Comparison of ENCODE assay signal across 10 cellular contexts in genomic region chr2:197130318-197130717, GRCh38.
DNase-seq lines count a peak whose midpoint lies in the region; ATAC-seq and TF ChIP-seq lines count a peak whose summit lies in the region.
"Had no signal": no experiment of that assay in that cellular context is flagged by ENCODE, and none has a peak within 500 bp of the region (broad histone marks: within the 10 kb centered on the region; RNA-seq: fewer than 3 reads in every experiment).

No MANE protein-coding gene starts in this region.

- no peaks in the 10 kb centered on the region for H3K79me2 ChIP-seq in smooth muscle cell (ENCODE audit: low read depth)

- peak overlapping the region; percentile 52 for H3K4me2 ChIP-seq in smooth muscle cell

- ATAC-seq in GM19035 (IDR thresholded peaks at IDR 0.05; ENCODE audit: unreplicated experiment) (peak; percentile 79), HG02642 (IDR thresholded peaks at IDR 0.05; ENCODE audit: poor library complexity, unreplicated experiment) (peak; percentile 76), SK-N-SH treated with all-trans-retinoic acid at 6 μM for 48 hours (no peak), left colon (no peak), left lung (no peak)
- ATAC-seq: HCT116, Right ventricle myocardium inferior had no signal

- no peaks in the 10 kb centered on the region for H3K4me1 ChIP-seq in smooth muscle cell (ENCODE audit: low read depth)
- H3K4me1 ChIP-seq in left lung = no peaks in the 10 kb centered on the region

- H4K20me1 ChIP-seq in smooth muscle cell (ENCODE audit: low read depth) = no peaks in the 10 kb centered on the region

- no peak overlapping the region for H2AFZ ChIP-seq in smooth muscle cell (ENCODE audit: low read depth)

- H3K9ac ChIP-seq in smooth muscle cell (ENCODE audit: low read depth) = no peak overlapping the region

- WGBS in smooth muscle cell (ENCODE audit: low lambda C conversion rate) = 51% methylated on average over 6 of the region's 6 CpGs

- H3K27me3 ChIP-seq in smooth muscle cell (ENCODE audit: low read depth) (no peaks in the 10 kb centered on the region), left lung (no peaks in the 10 kb centered on the region)

- H3K4me3 ChIP-seq in smooth muscle cell (no peak overlapping the region), left lung (no peak overlapping the region)

- H3F3A ChIP-seq in smooth muscle cell (ENCODE audit: low read depth) = no peaks in the 10 kb centered on the region

- DNase-seq in MV-4-11 (lab: John Stamatoyannopoulos, UW) (peak; percentile 30), smooth muscle cell (lab: John Stamatoyannopoulos, UW; ENCODE audit: unreplicated experiment) (no peak), left colon (no peak), left lung (no peak)
- DNase-seq: stimulated activated CD4-positive, alpha-beta T cell treated with anti-CD3 and anti-CD28 coated beads, Interleukin-4, amount 100 ng/mL, for 24 hours had no signal

- TF ChIP-seq CTCF in smooth muscle cell (IDR thresholded peaks at IDR 0.05; ENCODE audit: borderline replicate concordance, insufficient read depth, poor library complexity, severe bottlenecking) (no peak), left lung (IDR thresholded peaks at IDR 0.05) (no peak)

- intact Hi-C loops in left colon (cut with DNase I, micrococcal nuclease) (no loop called here), left lung (cut with DNase I) (no loop called here)

- H3K36me3 ChIP-seq in smooth muscle cell (ENCODE audit: low read depth) = no peaks in the 10 kb centered on the region
- H3K36me3 ChIP-seq in left lung = peaks cover 0 to 5% of the 10 kb centered on the region in 2 donors

- peak overlapping the region; percentile 45 for H3K27ac ChIP-seq in smooth muscle cell (ENCODE audit: low read depth)
- H3K27ac ChIP-seq in left lung = no peak overlapping the region

- H3K9me3 ChIP-seq in smooth muscle cell (replicated peaks; ENCODE audit: low read depth) (no peaks in the 10 kb centered on the region), left lung (no peaks in the 10 kb centered on the region)

TF ChIP-seq in SK-N-SH treated with all-trans-retinoic acid at 6 μM for 48 hours, 23 proteins besides CTCF, POLR2A, EP300 and RAD21:
- TF ChIP-seq ZNF565 (CRISPR knock-in tag; conservative IDR thresholded peaks at IDR 0.05; ENCODE audit: low read depth) = no peak
- no peak for TF ChIP-seq ISL1 (CRISPR knock-in tag; IDR thresholded peaks at IDR 0.05)
- TF ChIP-seq TOX (CRISPR knock-in tag; IDR thresholded peaks at IDR 0.05; ENCODE audit: borderline replicate concordance) = no peak
- no peak for TF ChIP-seq TSHZ2 (CRISPR knock-in tag; IDR thresholded peaks at IDR 0.05)
- no peak for TF ChIP-seq TCF4 (CRISPR knock-in tag; IDR thresholded peaks at IDR 0.05; ENCODE audit: borderline replicate concordance)
- no peak for TF ChIP-seq CSDC2 (CRISPR knock-in tag; IDR thresholded peaks at IDR 0.05)
- TF ChIP-seq PATZ1 (CRISPR knock-in tag; IDR thresholded peaks at IDR 0.05; ENCODE audit: borderline replicate concordance) = no peak
- no peak for TF ChIP-seq ESRRG (CRISPR knock-in tag; IDR thresholded peaks at IDR 0.05)
- TF ChIP-seq POU6F1 (CRISPR knock-in tag; IDR thresholded peaks at IDR 0.05; ENCODE audit: borderline replicate concordance, low read depth) = no peak
- TF ChIP-seq ZNF70 (CRISPR knock-in tag; IDR thresholded peaks at IDR 0.05) = no peak
- TF ChIP-seq ZFP3 (CRISPR knock-in tag; IDR thresholded peaks at IDR 0.05) = no peak
- no peak for TF ChIP-seq GLIS3 (CRISPR knock-in tag; IDR thresholded peaks at IDR 0.05)
- no peak for TF ChIP-seq BACH2 (CRISPR knock-in tag; IDR thresholded peaks at IDR 0.05; ENCODE audit: borderline replicate concordance)
- TF ChIP-seq PPARA (CRISPR knock-in tag; IDR thresholded peaks at IDR 0.05; ENCODE audit: borderline replicate concordance) = no peak
- no peak for TF ChIP-seq ARNTL (CRISPR knock-in tag; IDR thresholded peaks at IDR 0.05; ENCODE audit: borderline replicate concordance, low read depth)

Comparison
In these comparisons a context has a peak if more than half of its experiments do, and no peak if none do; other contexts are left out.
1. ATAC-seq: peak in GM19035 (single experiment) and HG02642 (single experiment); none in SK-N-SH treated with all-trans-retinoic acid at 6 μM for 48 hours (single experiment), left colon (single experiment) and left lung (single experiment).